In genomic region chr4:151100517-151100916, GRCh38 we compare ENCODE assay signal across 1 cellular context.
TF ChIP-seq lines count a peak whose summit lies in the region.

No MANE protein-coding gene starts in this region.

TF ChIP-seq in GM12878, 131 proteins besides CTCF, POLR2A, EP300 and RAD21 (continued from another document):
- TF ChIP-seq CEBPZ (IDR thresholded peaks at IDR 0.05; ENCODE audit: low read depth, low read length) (no peak), TCF3 (IDR thresholded peaks at IDR 0.05; ENCODE audit: borderline replicate concordance, insufficient read depth, low read depth, low read length) (no peak), JUND (IDR thresholded peaks at IDR 0.05; ENCODE audit: low read depth, low read length) (no peak), RBBP5 (conservative IDR thresholded peaks at IDR 0.05) (no peak), NKRF (conservative IDR thresholded peaks at IDR 0.05) (no peak), PML (IDR thresholded peaks at IDR 0.05; ENCODE audit: low read length) (no peak), BCL3 (IDR thresholded peaks at IDR 0.05; ENCODE audit: borderline replicate concordance, insufficient read depth, low read depth, low read length, poor library complexity, severe bottlenecking) (no peak), ZSCAN29 (IDR thresholded peaks at IDR 0.05) (no peak), ZNF622 (IDR thresholded peaks at IDR 0.05) (no peak), ETV6 (conservative IDR thresholded peaks at IDR 0.05 in 1 of 2, IDR thresholded peaks at IDR 0.05 in 1 of 2; ENCODE audit: borderline replicate concordance in 1 of 2, low read depth in 1 of 2) (no peak), BRCA1 (IDR thresholded peaks at IDR 0.05; ENCODE audit: low read depth, low read length) (no peak), ASH2L (IDR thresholded peaks at IDR 0.05; ENCODE audit: borderline replicate concordance, low read depth) (no peak), NBN (IDR thresholded peaks at IDR 0.05) (no peak), STAT1 (conservative IDR thresholded peaks at IDR 0.05) (no peak), IRF4 (IDR thresholded peaks at IDR 0.05; ENCODE audit: low read depth, low read length) (no peak), MEF2A (IDR thresholded peaks at IDR 0.05; ENCODE audit: insufficient read depth, low read depth, low read length) (no peak), SKIL (IDR thresholded peaks at IDR 0.05; ENCODE audit: low read depth, poor library complexity, severe bottlenecking) (no peak)
